Comparison of ENCODE assay signal across 26 cellular contexts in the genomic region with DNA sequence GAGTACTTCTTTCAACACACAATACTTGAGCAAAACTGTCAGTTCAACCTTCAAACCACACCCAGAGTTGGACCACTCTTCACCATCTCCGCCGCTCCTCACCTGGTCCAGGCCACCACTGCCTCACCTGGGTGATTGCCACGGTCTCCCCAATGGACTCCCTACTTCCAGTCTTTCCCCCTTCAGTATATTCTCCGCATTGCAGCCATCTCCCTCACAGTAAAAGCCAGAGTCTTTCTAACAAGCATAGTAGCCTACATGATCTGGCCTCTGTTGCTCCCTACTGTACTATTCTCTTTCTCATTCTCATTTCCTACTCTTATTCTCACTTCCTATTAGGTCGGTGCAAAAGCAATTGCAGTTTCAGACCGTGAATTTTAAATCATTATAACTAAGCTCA.
"Had no signal": no experiment of that assay in that cellular context is flagged by ENCODE, and none has a peak within 500 bp of the region (broad histone marks: within the 10 kb centered on the region; RNA-seq: fewer than 3 reads in every experiment).

No MANE protein-coding gene starts in this region.

- H3K9me3 ChIP-seq: SJCRH30 had no signal

- FAIRE-seq: bronchial epithelial cell, TTC549 had no signal

- ATAC-seq: activated CD4-positive, alpha-beta T cell treated with anti-CD3 and anti-CD28 coated beads for 36 hours; activated CD4-positive, CD25-positive, alpha-beta regulatory T cell treated with anti-CD3 and anti-CD28 coated beads, Interleukin-2, amount 50 U/mL, for 24 hours; activated CD8-positive, alpha-beta T cell treated with anti-CD3 and anti-CD28 coated beads, Interleukin-2, amount 10 ng/mL, durations not matched to agents 7 days and 5 days; activated naive CD8-positive, alpha-beta T cell treated with anti-CD3 and anti-CD28 coated beads, Interleukin-2, amount 50 U/mL, for 24 hours; Panc1 had no signal

- H3K4me1 ChIP-seq: SJCRH30 had no signal

- H3K4me3 ChIP-seq: SJCRH30, SK-N-MC had no signal

- H3K27me3 ChIP-seq: SJCRH30 had no signal

- DNase-seq: activated CD4-positive, alpha-beta T cell treated with anti-CD3 and anti-CD28 coated beads for 36 hours; activated CD4-positive, alpha-beta T cell treated with anti-CD3 and anti-CD28 coated beads, Interleukin-2, amount 10 ng/mL, durations not matched to agents 7 days and 5 days; activated CD4-positive, alpha-beta T cell treated with anti-CD3 and anti-CD28 coated beads, Interleukin-2, amount 50 U/mL, for 48 hours; activated CD8-positive, alpha-beta T cell treated with anti-CD3 and anti-CD28 coated beads, Interleukin-2, amount 10 ng/mL, durations not matched to agents 7 days and 5 days; activated effector memory CD4-positive, alpha-beta T cell treated with Interleukin-2 at 50 U/mL for 16 hours; activated naive CD4-positive, alpha-beta T cell treated with anti-CD3 and anti-CD28 coated beads, Interleukin-2, amount 10 ng/mL, durations not matched to agents 7 days and 5 days; activated naive CD8-positive, alpha-beta T cell treated with anti-CD3 and anti-CD28 coated beads, Interleukin-2, amount 50 U/mL, for 24 hours; activated T-cell treated with anti-CD3 and anti-CD28 coated beads, Interleukin-2, amount 50 U/mL, for 24 hours; anterior cingulate cortex; caudate nucleus; cerebellar nuclear complex; MV-4-11; NCI-H1092; NCI-H1436 treated with DMSO at 0.1 percent for 48 hours; NCI-H1694 treated with DMSO at 0.1 percent for 48 hours; NCI-H2029; NCI-H345; NCI-H524 treated with DMSO at 0.1 percent for 48 hours; NCI-H748 treated with DMSO at 0.1 percent for 48 hours; SHP77; SJCRH30 had no signal

- H3K27ac ChIP-seq: SJCRH30, SK-N-MC had no signal

- H3K36me3 ChIP-seq: SJCRH30 had no signal
